In genomic region chr17:32551186-32551955, GRCh38 we compare ENCODE assay signal across 7 cellular contexts.
DNase-seq lines count a peak whose midpoint lies in the region; ATAC-seq lines count a peak whose summit lies in the region.

No MANE protein-coding gene starts in this region.

- H3K4me3 ChIP-seq in trophoblast cell (ENCODE audit: low read depth, low read length) = no peak overlapping the region

- DNase-seq in trophoblast cell (peak; percentile 11 to 54), posterior vena cava (ENCODE audit: low spot score) (no peak), epidermal melanocyte (ENCODE audit: insufficient read length, low spot score) (no peak), NCI-H187 (lab: John Stamatoyannopoulos, UW) (no peak)

- H4K91ac ChIP-seq in trophoblast cell (ENCODE audit: low read depth, low read length) = peak overlapping the region; percentile 10

- no CpG with 5 or more reads among the region's 8 CpGs for WGBS in trophoblast cell (ENCODE audit: extremely low coverage, insufficient coverage, insufficient read length)

- ATAC-seq in GM18861 (IDR thresholded peaks at IDR 0.05; ENCODE audit: unreplicated experiment) = peak; percentile 83
- peak; percentile 62 for ATAC-seq in HG03378 (IDR thresholded peaks at IDR 0.05; ENCODE audit: unreplicated experiment)
- ATAC-seq in activated T-helper 17 cell treated with anti-CD3 and anti-CD28 coated beads, Interleukin-2, amount 50 U/mL, for 72 hours (replicated peaks) = peak; percentile 99

- no peak overlapping the region for H4K12ac ChIP-seq in trophoblast cell (ENCODE audit: low read depth, low read length)

- H2AFZ ChIP-seq in trophoblast cell (ENCODE audit: insufficient read depth, low read length, poor library complexity) = no peak overlapping the region

- intact Hi-C loops in posterior vena cava (cut with DNase I) = no loop called here

- H3K4me2 ChIP-seq in trophoblast cell (ENCODE audit: low read length) = no peak overlapping the region

- H3K79me1 ChIP-seq in trophoblast cell (ENCODE audit: low read length) = no peaks in the 10 kb centered on the region

- no peak overlapping the region for H4K8ac ChIP-seq in trophoblast cell (ENCODE audit: low read depth, low read length)

- H3K27ac ChIP-seq in trophoblast cell (ENCODE audit: low read depth, low read length) = peak overlapping the region; percentile 37

- H3K14ac ChIP-seq in trophoblast cell (ENCODE audit: low read length) = no peak overlapping the region

- no peaks in the 10 kb centered on the region for H3K9me3 ChIP-seq in trophoblast cell (ENCODE audit: insufficient read depth, low read depth, low read length)

- H2BK12ac ChIP-seq in trophoblast cell (ENCODE audit: low read length) = no peak overlapping the region

- H3K4me1 Mint-ChIP-seq in activated T-helper 17 cell treated with anti-CD3 and anti-CD28 coated beads, Interleukin-2, amount 50 U/mL, for 72 hours = peaks cover 28% of the 10 kb centered on the region

- peak overlapping the region; percentile 58 for H3K4me3 Mint-ChIP-seq in activated T-helper 17 cell treated with anti-CD3 and anti-CD28 coated beads, Interleukin-2, amount 50 U/mL, for 72 hours

- H3K27ac Mint-ChIP-seq in activated T-helper 17 cell treated with anti-CD3 and anti-CD28 coated beads, Interleukin-2, amount 50 U/mL, for 72 hours = peak overlapping the region; percentile 69

- no peak overlapping the region for H2BK120ac ChIP-seq in trophoblast cell (ENCODE audit: insufficient read depth, low read length, poor library complexity)

- no peaks in the 10 kb centered on the region for H3K79me2 ChIP-seq in trophoblast cell (ENCODE audit: control insufficient read depth, insufficient read depth, low read length, poor library complexity)

- no peaks in the 10 kb centered on the region for H3K27me3 ChIP-seq in trophoblast cell (ENCODE audit: insufficient read depth, low read length)

- H3K18ac ChIP-seq in trophoblast cell (ENCODE audit: low read length) = no peak overlapping the region

- no peaks in the 10 kb centered on the region for H3K9me3 Mint-ChIP-seq in activated T-helper 17 cell treated with anti-CD3 and anti-CD28 coated beads, Interleukin-2, amount 50 U/mL, for 72 hours

- H2AK5ac ChIP-seq in trophoblast cell (ENCODE audit: low read length) = no peak overlapping the region

- no peak overlapping the region for H3K23ac ChIP-seq in trophoblast cell (ENCODE audit: low read length)

- no peaks in the 10 kb centered on the region for H3K36me3 Mint-ChIP-seq in activated T-helper 17 cell treated with anti-CD3 and anti-CD28 coated beads, Interleukin-2, amount 50 U/mL, for 72 hours (ENCODE audit: low read depth)

- no peak overlapping the region for H2BK5ac ChIP-seq in trophoblast cell (ENCODE audit: low read depth, low read length, poor library complexity)

- no peak overlapping the region for H3K9ac ChIP-seq in trophoblast cell (ENCODE audit: low read length)

- no peak overlapping the region for H3K4ac ChIP-seq in trophoblast cell (ENCODE audit: low read depth, low read length)

- no peaks in the 10 kb centered on the region for H3K27me3 Mint-ChIP-seq in activated T-helper 17 cell treated with anti-CD3 and anti-CD28 coated beads, Interleukin-2, amount 50 U/mL, for 72 hours

- peaks cover 0 to 3% of the 10 kb centered on the region in 2 experiments for H3K4me1 ChIP-seq in trophoblast cell (ENCODE audit: control insufficient read depth in 1 of 2, insufficient read depth in 2 of 2, low read length in 2 of 2)

- no peaks in the 10 kb centered on the region for H3K36me3 ChIP-seq in trophoblast cell (ENCODE audit: control insufficient read depth in 1 of 2, insufficient read depth in 2 of 2, low read length in 2 of 2)

Comparison
In these comparisons a context has a peak if more than half of its experiments do, and no peak if none do; other contexts are left out.
1. DNase-seq: peak in trophoblast cell (2 of 2); none in posterior vena cava (single experiment), epidermal melanocyte (single experiment) and NCI-H187 (0 of 2).
2. Peak in every context shown above with its lines, with median percentiles within 50 percentile points of each other: ATAC-seq.